In genomic region chr18:7467708-7468466, GRCh38 we compare ENCODE assay signal across 19 cellular contexts.
DNase-seq lines count a peak whose midpoint lies in the region; ATAC-seq and TF ChIP-seq lines count a peak whose summit lies in the region.
"Had no signal": no experiment of that assay in that cellular context is flagged by ENCODE, and none has a peak within 500 bp of the region (broad histone marks: within the 10 kb centered on the region; RNA-seq: fewer than 3 reads in every experiment).

No MANE protein-coding gene starts in this region.

- no peaks in the 10 kb centered on the region for H3K9me3 Mint-ChIP-seq in nephron progenitor cell
- no peaks in the 10 kb centered on the region for H3K9me3 Mint-ChIP-seq in CD8-positive, alpha-beta T cell
- H3K9me3 Mint-ChIP-seq: activated T-cell treated with anti-CD3 and anti-CD28 coated beads, Interleukin-2, amount 50 U/mL, for 72 hours; dendritic cell treated with granulocyte-macrophage colony-stimulating factor and Interleukin-4, amounts not matched to agents 40 ng/mL and 50 ng/mL, for 4 days; neural crest cell had no signal

- CTCF ChIA-PET in CD8-positive, alpha-beta T cell (lab: Charles Lee): interaction anchor here (1.3 kb wide), 1 partner anchor 16 kb away, joined by 3 read pairs; no protein-coding TSS in a partner anchor

- no peaks in the 10 kb centered on the region for H3K27me3 ChIP-seq in CD8-positive, alpha-beta T cell (ENCODE audit: insufficient read depth, low read length)
- H3K27me3 ChIP-seq: adrenal gland, esophagus muscularis mucosa had no signal

- intact Hi-C loops in CD8-positive, alpha-beta T cell (cut with DNase I, micrococcal nuclease): no loop called here

- DNase-seq in ELF-1 (ENCODE audit: low read depth, low spot score) (peak; percentile 21), NCI-H187 treated with DMSO at 0.1 percent for 48 hours (lab: John Stamatoyannopoulos, UW) (peak; percentile 72), SW480 (ENCODE audit: low spot score) (peak; percentile 44), nephron progenitor cell (peak; percentile 11), NCI-H2081 treated with DMSO at 0.1 percent for 48 hours (lab: John Stamatoyannopoulos, UW) (no peak)
- DNase-seq in CD8-positive, alpha-beta T cell: no peak
- DNase-seq: activated T-cell treated with anti-CD3 and anti-CD28 coated beads, Interleukin-2, amount 50 U/mL, for 72 hours; adrenal gland; CD8-positive, alpha-beta memory T cell; HCEC 1CT; NCI-H524 treated with DMSO at 0.1 percent for 48 hours; Right ventricle myocardium superior; stimulated activated naive CD4-positive, alpha-beta T cell had no signal

- POLR2A ChIA-PET in CD8-positive, alpha-beta T cell (lab: Charles Lee): no interaction called here

- no peaks in the 10 kb centered on the region for H3K36me3 Mint-ChIP-seq in nephron progenitor cell (ENCODE audit: low read depth)
- no peaks in the 10 kb centered on the region for H3K36me3 Mint-ChIP-seq in CD8-positive, alpha-beta T cell
- H3K36me3 Mint-ChIP-seq: CD8-positive, alpha-beta memory T cell had no signal

- no peak for ATAC-seq in CD8-positive, alpha-beta T cell
- no peak for ATAC-seq in HG03342 (IDR thresholded peaks at IDR 0.05; ENCODE audit: unreplicated experiment)
- ATAC-seq: activated T-cell treated with anti-CD3 and anti-CD28 coated beads, Interleukin-2, amount 50 U/mL, for 72 hours had no signal

- H3K36me3 ChIP-seq in CD8-positive, alpha-beta T cell (ENCODE audit: insufficient read depth, low read length): no peaks in the 10 kb centered on the region
- H3K36me3 ChIP-seq: adrenal gland, esophagus muscularis mucosa had no signal

- H3K27ac Mint-ChIP-seq in nephron progenitor cell: peak overlapping the region; percentile 17
- no peak overlapping the region for H3K27ac Mint-ChIP-seq in CD8-positive, alpha-beta T cell
- H3K27ac Mint-ChIP-seq: activated T-cell treated with anti-CD3 and anti-CD28 coated beads, Interleukin-2, amount 50 U/mL, for 72 hours; CD8-positive, alpha-beta memory T cell; dendritic cell treated with granulocyte-macrophage colony-stimulating factor and Interleukin-4, amounts not matched to agents 40 ng/mL and 50 ng/mL, for 4 days; T-helper 2 cell treated with Interferon-gamma antibody and Interleukin-4, amounts not matched to agents 5 μg/mL and 100 μg/mL, for 36 hours had no signal

- no peak overlapping the region for H3K27ac ChIP-seq in CD8-positive, alpha-beta T cell (ENCODE audit: low read depth, low read length)
- H3K27ac ChIP-seq: adrenal gland, esophagus muscularis mucosa had no signal

- H3K4me1 Mint-ChIP-seq in nephron progenitor cell: peaks cover 55% of the 10 kb centered on the region
- no peaks in the 10 kb centered on the region for H3K4me1 Mint-ChIP-seq in CD8-positive, alpha-beta T cell (ENCODE audit: low read depth)
- H3K4me1 Mint-ChIP-seq: CD8-positive, alpha-beta memory T cell; neural crest cell had no signal

- no peaks in the 10 kb centered on the region for H3K4me1 ChIP-seq in CD8-positive, alpha-beta T cell (ENCODE audit: insufficient read depth, low read length)
- H3K4me1 ChIP-seq: adrenal gland had no signal

- H3K9me3 ChIP-seq in CD8-positive, alpha-beta T cell (ENCODE audit: low read length): no peaks in the 10 kb centered on the region
- H3K9me3 ChIP-seq: adrenal gland, esophagus muscularis mucosa had no signal

- H3K4me3 Mint-ChIP-seq in nephron progenitor cell: no peak overlapping the region
- H3K4me3 Mint-ChIP-seq in CD8-positive, alpha-beta T cell: no peak overlapping the region
- H3K4me3 Mint-ChIP-seq: activated T-cell treated with anti-CD3 and anti-CD28 coated beads, Interleukin-2, amount 50 U/mL, for 72 hours; CD8-positive, alpha-beta memory T cell; dendritic cell treated with granulocyte-macrophage colony-stimulating factor and Interleukin-4, amounts not matched to agents 40 ng/mL and 50 ng/mL, for 4 days; neural crest cell; T-helper 2 cell treated with Interferon-gamma antibody and Interleukin-4, amounts not matched to agents 5 μg/mL and 100 μg/mL, for 36 hours had no signal

- no peak for TF ChIP-seq CTCF in nephron progenitor cell (IDR thresholded peaks at IDR 0.05)
- no peak for TF ChIP-seq CTCF in CD8-positive, alpha-beta T cell (IDR thresholded peaks at IDR 0.05)

- no peak overlapping the region for H3K4me3 ChIP-seq in CD8-positive, alpha-beta T cell (ENCODE audit: low read depth, low read length)
- H3K4me3 ChIP-seq: adrenal gland, esophagus muscularis mucosa, lung had no signal

- H3K27me3 Mint-ChIP-seq in nephron progenitor cell (ENCODE audit: low read depth, poor library complexity): peaks cover 7% of the 10 kb centered on the region
- H3K27me3 Mint-ChIP-seq in CD8-positive, alpha-beta T cell (ENCODE audit: low read depth): no peaks in the 10 kb centered on the region
- H3K27me3 Mint-ChIP-seq: CD8-positive, alpha-beta memory T cell had no signal

Comparison
In these comparisons a context has a peak if more than half of its experiments do, and no peak if none do; other contexts are left out.
1. DNase-seq: peak in ELF-1 (single experiment), NCI-H187 treated with DMSO at 0.1 percent for 48 hours (single experiment), SW480 (single experiment) and nephron progenitor cell (single experiment); none in CD8-positive, alpha-beta T cell (0 of 7) and NCI-H2081 treated with DMSO at 0.1 percent for 48 hours (single experiment).